Comparison of ENCODE assay signal across 24 cellular contexts in the genomic region with DNA sequence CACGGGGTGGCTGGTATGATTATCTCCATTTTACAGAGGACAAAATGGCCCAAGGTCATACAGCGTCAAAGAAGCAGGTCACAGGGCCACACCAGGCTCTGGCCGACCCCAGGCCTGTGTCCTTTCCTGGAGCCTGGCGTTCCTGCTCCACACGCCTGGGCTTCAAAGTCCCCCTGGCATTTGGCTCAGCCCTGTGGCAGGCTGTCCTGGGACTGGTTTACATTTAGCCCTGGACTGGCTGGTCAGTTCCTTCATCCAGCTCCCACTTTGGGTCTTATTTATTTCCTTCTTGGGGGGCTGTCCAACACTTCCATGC. TPM values are rescaled to one million over a fixed set of nuclear protein-coding genes. Genes with fewer than 3 reads are reported as not detected.
"Had no signal": no experiment of that assay in that cellular context is flagged by ENCODE, and none has a peak within 500 bp of the region (broad histone marks: within the 10 kb centered on the region; RNA-seq: fewer than 3 reads in every experiment).

No MANE protein-coding gene starts in this region.

- DNase-seq: activated CD4-positive, alpha-beta T cell treated with anti-CD3 and anti-CD28 coated beads, Interleukin-2, amount 50 U/mL, for 1 hour; activated CD4-positive, CD25-positive, alpha-beta regulatory T cell; activated effector memory CD4-positive, alpha-beta T cell treated with anti-CD3 and anti-CD28 coated beads, Interleukin-2, amount 50 U/mL, for 16 hours; activated T-cell treated with anti-CD3 and anti-CD28 coated beads, Interleukin-2, amount 50 U/mL, for 1 hour; amniotic stem cell; body of pancreas; effector memory CD8-positive, alpha-beta T cell; hippocampal formation; kidney glomerular epithelial cell; mammary epithelial cell; natural killer cell; stimulated activated CD4-positive, alpha-beta T cell treated with anti-CD3 and anti-CD28 coated beads, Interleukin-12 subunit alpha, Interleukin-12 subunit beta, amount 100 ng/mL, for 4 hours; stimulated activated CD4-positive, alpha-beta T cell treated with anti-CD3 and anti-CD28 coated beads, Interleukin-2, amount 100 ng/mL, for 48 hours; stimulated activated naive CD4-positive, alpha-beta T cell treated with Interleukin-2 at 50 U/mL for 16 hours; T-helper 2 cell had no signal

- H3K9me3 ChIP-seq: body of pancreas, mucosa of descending colon, sigmoid colon, suprapubic skin had no signal

- H3K36me3 ChIP-seq: sigmoid colon, suprapubic skin had no signal

- H3K27ac ChIP-seq: body of pancreas, suprapubic skin had no signal

- H3K4me3 ChIP-seq: body of pancreas, mucosa of descending colon, sigmoid colon, suprapubic skin had no signal

- ATAC-seq: activated naive CD4-positive, alpha-beta T cell treated with anti-CD3 and anti-CD28 coated beads, Interleukin-2, amount 50 U/mL, for 72 hours; body of pancreas; effector memory CD8-positive, alpha-beta T cell; mucosa of descending colon; natural killer cell had no signal

RNA-seq across cellular contexts. Expression of gene TBX2, which starts 15.3 kb away (rescaled TPM):
- total RNA-seq: activated CD8-positive, alpha-beta memory T cell treated with anti-CD3 and anti-CD28 coated beads for 36 hours; activated naive CD4-positive, alpha-beta T cell treated with anti-CD3 and anti-CD28 coated beads, Interleukin-2, amount 50 U/mL, for 72 hours; pulmonary artery endothelial cell had no signal
- polyA plus RNA-seq: mammary epithelial cell had no signal

RNA-seq across cellular contexts. Expression of gene TBX4, which starts 37.3 kb away (rescaled TPM):
- total RNA-seq: activated CD8-positive, alpha-beta memory T cell treated with anti-CD3 and anti-CD28 coated beads for 36 hours; activated naive CD4-positive, alpha-beta T cell treated with anti-CD3 and anti-CD28 coated beads, Interleukin-2, amount 50 U/mL, for 72 hours; body of pancreas; epithelial cell of proximal tubule; glomerular endothelial cell; mucosa of descending colon; natural killer cell; omental fat pad; pulmonary artery endothelial cell; sigmoid colon had no signal
- polyA plus RNA-seq: sigmoid colon had no signal
